ENCODE assay signal across 11 cellular contexts in the genomic region with DNA sequence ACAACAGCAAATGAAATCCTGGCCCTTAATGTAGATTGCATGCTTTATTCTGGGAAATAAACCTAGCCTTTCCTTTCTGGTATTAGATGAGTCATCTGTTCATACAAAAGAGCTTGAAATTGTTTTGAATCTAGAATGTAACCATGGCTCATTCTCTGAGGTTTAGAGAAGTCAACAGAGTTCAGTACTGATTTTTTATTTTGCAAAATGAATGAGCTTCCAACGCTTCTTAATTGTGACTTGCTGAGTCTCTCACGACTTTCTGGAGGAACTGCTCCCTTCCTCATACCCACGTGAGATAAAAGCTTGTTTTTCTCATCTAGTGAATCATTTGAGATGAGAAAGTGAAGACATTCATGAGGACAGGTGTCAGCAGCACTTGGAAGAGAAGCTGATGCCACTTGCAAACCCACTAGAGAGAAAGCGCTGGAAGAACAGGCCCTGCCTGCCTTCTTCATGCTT.
DNase-seq lines count a peak whose midpoint lies in the region; ATAC-seq, FAIRE-seq and TF ChIP-seq lines count a peak whose summit lies in the region.
"Had no signal": no experiment of that assay in that cellular context is flagged by ENCODE, and none has a peak within 500 bp of the region (broad histone marks: within the 10 kb centered on the region; RNA-seq: fewer than 3 reads in every experiment).

No MANE protein-coding gene starts in this region.

- intact Hi-C loops in prostate gland (cut with DNase I), result no loop called here

- no peaks in the 10 kb centered on the region for H4K20me1 ChIP-seq in KMS-11 (ENCODE audit: insufficient read depth)

- peak overlapping the region; percentile 15; the same call in 1 of the 2 replicates for H3K9ac ChIP-seq in KMS-11

- peak overlapping the region; percentile 75; the same call in 1 of the 2 replicates for H3K27ac ChIP-seq in KMS-11
- no peak overlapping the region for H3K27ac ChIP-seq in RWPE1
- H3K27ac ChIP-seq in prostate gland, result no peak overlapping the region

- DNase-seq in GM12891 (ENCODE audit: insufficient read length, low spot score), result no peak
- peak; percentile 11 for DNase-seq in bronchial epithelial cell (ENCODE audit: low read depth)
- no peak for DNase-seq in NCI-H2196 (lab: John Stamatoyannopoulos, UW; ENCODE audit: unreplicated experiment)
- no peak for DNase-seq in RWPE1 (ENCODE audit: low spot score)
- no peak for DNase-seq in prostate gland (ENCODE audit: low spot score)
- DNase-seq: hippocampal formation, NCI-H510A treated with DMSO at 0.1 percent for 48 hours, SW 1271 had no signal

- peak; percentile 33 for FAIRE-seq in GM12891 (lab: Jason Lieb, UNC)
- FAIRE-seq in bronchial epithelial cell (lab: Jason Lieb, UNC), result no peak

- TF ChIP-seq CTCF in KMS-11 (conservative IDR thresholded peaks at IDR 0.05; ENCODE audit: low read depth, low read length) (no peak), bronchial epithelial cell (IDR thresholded peaks at IDR 0.05; ENCODE audit: insufficient read depth, low read length, severe bottlenecking) (no peak), RWPE1 (conservative IDR thresholded peaks at IDR 0.05; ENCODE audit: low read depth) (no peak), prostate gland (IDR thresholded peaks at IDR 0.05) (no peak)

- H3K27me3 ChIP-seq in KMS-11 (ENCODE audit: insufficient read depth, low read depth) (no peaks in the 10 kb centered on the region), bronchial epithelial cell (ENCODE audit: control insufficient read depth, insufficient read depth, low read length) (no peaks in the 10 kb centered on the region), prostate gland (replicated peaks; ENCODE audit: insufficient read depth) (no peaks in the 10 kb centered on the region)

- POLR2A ChIA-PET in RWPE1 (lab: Yijun Ruan, JAX; ENCODE audit: low non-redundant PET), result no interaction called here

- TF ChIP-seq POLR2A in GM12891 (IDR thresholded peaks at IDR 0.05; ENCODE audit: low read depth, low read length) (no peak), prostate gland (IDR thresholded peaks at IDR 0.05) (no peak)

- peaks cover 20% of the 10 kb centered on the region for H3K4me1 ChIP-seq in KMS-11 (ENCODE audit: low read depth, poor library complexity, severe bottlenecking)
- H3K4me1 ChIP-seq in prostate gland (replicated peaks), result no peaks in the 10 kb centered on the region

- CTCF ChIA-PET in RWPE1 (lab: Yijun Ruan, JAX), result interaction anchor here (0.6 kb wide), 1 partner anchor 138 kb away, joined by 3 read pairs; no protein-coding TSS in a partner anchor

- WGBS in prostate gland, result 58% methylated on average over 4 of the region's 4 CpGs

- peak; percentile 55 for ATAC-seq in GM19468 (IDR thresholded peaks at IDR 0.05; ENCODE audit: extremely low read depth, unreplicated experiment)
- ATAC-seq in HG02981 (IDR thresholded peaks at IDR 0.05; ENCODE audit: unreplicated experiment), result no peak

- no peaks in the 10 kb centered on the region for H3K79me2 ChIP-seq in KMS-11 (ENCODE audit: insufficient read depth, low read depth)

- H3K36me3 ChIP-seq in KMS-11 (ENCODE audit: insufficient read depth) (no peaks in the 10 kb centered on the region), bronchial epithelial cell (ENCODE audit: control insufficient read depth, insufficient read depth, low read length) (no peaks in the 10 kb centered on the region), prostate gland (no peaks in the 10 kb centered on the region)

- no peak overlapping the region for H2AFZ ChIP-seq in KMS-11 (ENCODE audit: low read depth)

- no peak overlapping the region for H3K4me2 ChIP-seq in KMS-11

- H3K4me3 ChIP-seq in KMS-11 (IDR thresholded peaks at IDR 0.05; ENCODE audit: insufficient read depth, low read depth, low read length) (no peak overlapping the region), bronchial epithelial cell (ENCODE audit: low read depth, low read length) (no peak overlapping the region), prostate gland (no peak overlapping the region)

- H3K9me3 ChIP-seq in prostate gland, result no peaks in the 10 kb centered on the region

TF ChIP-seq in GM12891, 5 proteins besides CTCF, POLR2A, EP300 and RAD21:
- TF ChIP-seq POU2F2 (IDR thresholded peaks at IDR 0.05; ENCODE audit: low read depth, low read length) (no peak), POLR2AphosphoS5 (IDR thresholded peaks at IDR 0.05; ENCODE audit: low read depth, low read length) (no peak), PAX5 (IDR thresholded peaks at IDR 0.05; ENCODE audit: insufficient read depth, low read length, severe bottlenecking) (no peak), TAF1 (IDR thresholded peaks at IDR 0.05; ENCODE audit: low read depth, low read length) (no peak), SPI1 (IDR thresholded peaks at IDR 0.05; ENCODE audit: low read depth, low read length) (peak; percentile 74)
